8 cellular contexts compared by ENCODE assay signal in the genomic region with DNA sequence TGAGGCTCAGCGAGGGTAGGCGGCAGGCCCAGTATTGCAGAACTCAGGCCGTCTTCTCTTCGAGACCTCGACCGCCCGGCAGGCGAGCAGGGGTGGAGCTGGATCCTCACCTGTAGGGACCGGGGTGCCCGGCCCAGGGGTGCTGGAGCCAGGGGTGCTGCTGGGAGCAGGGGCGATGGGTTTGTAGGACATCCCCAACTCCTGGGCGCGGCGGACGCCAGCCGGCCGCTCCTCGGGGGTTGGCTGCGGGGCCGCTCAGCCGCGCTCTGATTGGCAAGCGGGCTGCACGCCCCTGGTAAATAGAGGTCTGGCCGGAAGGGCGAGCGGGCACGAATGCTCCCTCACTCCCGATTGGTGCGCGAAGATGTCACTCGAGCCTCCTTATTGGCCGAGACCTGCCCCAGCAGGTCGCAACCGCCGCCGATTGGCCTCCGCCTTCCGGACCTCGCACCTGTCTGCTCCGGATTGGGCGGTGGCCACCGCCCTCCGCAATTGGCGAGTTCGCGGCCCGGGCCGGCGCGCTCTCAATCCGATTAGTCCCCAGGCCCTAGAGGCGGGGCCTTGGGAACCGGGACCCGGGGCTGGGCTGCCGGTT. TPM values are rescaled to one million over a fixed set of nuclear protein-coding genes. Genes with fewer than 3 reads are reported as not detected.
DNase-seq lines count a peak whose midpoint lies in the region; ATAC-seq, FAIRE-seq and TF ChIP-seq lines count a peak whose summit lies in the region.

A gene with protein sequence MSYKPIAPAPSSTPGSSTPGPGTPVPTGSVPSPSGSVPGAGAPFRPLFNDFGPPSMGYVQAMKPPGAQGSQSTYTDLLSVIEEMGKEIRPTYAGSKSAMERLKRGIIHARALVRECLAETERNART (minus strand): TSS at position 272 of the 595 bp plus-strand sequence. CDS start 80 bp downstream, at position 192.

- TF ChIP-seq CTCF in Loucy (conservative IDR thresholded peaks at IDR 0.05; ENCODE audit: low read length) = no peak

- peak; percentile 88 to 91 for ATAC-seq in natural killer cell treated with Interleukin-12 subunit alpha and Interleukin-12 subunit beta and Interleukin-15 and Interleukin-18, amount 100 ng/mL, for 72 hours
- peak; percentile 77 for ATAC-seq in stimulated activated naive CD8-positive, alpha-beta T cell treated with anti-CD3 and anti-CD28 coated beads, Interleukin-15, Interleukin-2, amounts not matched to agents 100 U/mL and 50 U/mL, for 24 hours

- H3K36me3 Mint-ChIP-seq in natural killer cell treated with Interleukin-12 subunit alpha and Interleukin-12 subunit beta and Interleukin-15 and Interleukin-18, amount 100 ng/mL, for 72 hours = no peaks in the 10 kb centered on the region

- peak; percentile 61; the same call in 1 of the 2 replicates for TF ChIP-seq POLR2A in H54 (IDR thresholded peaks at IDR 0.05; ENCODE audit: low read depth, low read length)
- TF ChIP-seq POLR2A in Raji (IDR thresholded peaks at IDR 0.05; ENCODE audit: insufficient read depth, low read depth, low read length) = peak; percentile 81

- no peaks in the 10 kb centered on the region for H3K9me3 Mint-ChIP-seq in natural killer cell treated with Interleukin-12 subunit alpha and Interleukin-12 subunit beta and Interleukin-15 and Interleukin-18, amount 100 ng/mL, for 72 hours

- H4K20me1 ChIP-seq in Loucy (ENCODE audit: insufficient read depth, low read length, poor library complexity, severe bottlenecking) = peaks cover 31% of the 10 kb centered on the region

- H3K36me3 ChIP-seq in Loucy (ENCODE audit: insufficient read depth, low read length) = no peaks in the 10 kb centered on the region

- peaks cover 28 to 29% of the 10 kb centered on the region in 2 donors for H3K4me1 Mint-ChIP-seq in natural killer cell treated with Interleukin-12 subunit alpha and Interleukin-12 subunit beta and Interleukin-15 and Interleukin-18, amount 100 ng/mL, for 72 hours (ENCODE audit: low read depth in 2 of 2)

- H3K4me3 ChIP-seq in Loucy (ENCODE audit: low read length, poor library complexity, severe bottlenecking) = peak within 1 kb of the TSS; percentile 86

- no peak for FAIRE-seq in H54 (lab: Jason Lieb, UNC)

- H3K27me3 Mint-ChIP-seq in natural killer cell treated with Interleukin-12 subunit alpha and Interleukin-12 subunit beta and Interleukin-15 and Interleukin-18, amount 100 ng/mL, for 72 hours = peaks cover 3 to 7% of the 10 kb centered on the region in 2 donors

- H3K9ac ChIP-seq in Loucy (ENCODE audit: low read depth, low read length, poor library complexity, severe bottlenecking) = peak within 1 kb of the TSS; percentile 78

- H3K4me3 Mint-ChIP-seq in natural killer cell treated with Interleukin-12 subunit alpha and Interleukin-12 subunit beta and Interleukin-15 and Interleukin-18, amount 100 ng/mL, for 72 hours = peak within 1 kb of the TSS; percentile 92

- peaks cover 32% of the 10 kb centered on the region for H3K79me2 ChIP-seq in Loucy (ENCODE audit: insufficient read depth, low read length)

- DNase-seq in EL (peak; percentile 100), H54 (ENCODE audit: insufficient read length, low spot score) (peak; percentile 98), fibroblast of peridontal ligament (ENCODE audit: extremely low read depth) (peak; percentile 98)
- peak; percentile 96 for DNase-seq in activated T-helper 9 cell treated with anti-CD3 and anti-CD28 coated beads, Interleukin-2, amount 50 U/mL, for 16 hours (ENCODE audit: low read depth)
- DNase-seq in natural killer cell treated with Interleukin-12 subunit alpha and Interleukin-12 subunit beta and Interleukin-15 and Interleukin-18, amount 100 ng/mL, for 72 hours (ENCODE audit: low spot score) = peak; percentile 100
- DNase-seq in stimulated activated naive CD8-positive, alpha-beta T cell treated with anti-CD3 and anti-CD28 coated beads, Interleukin-15, Interleukin-2, amounts not matched to agents 100 U/mL and 50 U/mL, for 24 hours = peak; percentile 99

- H3K9me3 ChIP-seq in Loucy (ENCODE audit: insufficient read depth, low read depth, low read length) = no peaks in the 10 kb centered on the region

- no peaks in the 10 kb centered on the region for H3K9me2 ChIP-seq in Loucy (replicated peaks; ENCODE audit: low read depth, low read length)

- H3F3A ChIP-seq in Loucy (ENCODE audit: low read depth) = peaks cover 6% of the 10 kb centered on the region

- H3K27me3 ChIP-seq in Loucy (ENCODE audit: insufficient read depth, low read length, poor library complexity, severe bottlenecking) = no peaks in the 10 kb centered on the region

- H3K27ac Mint-ChIP-seq in natural killer cell treated with Interleukin-12 subunit alpha and Interleukin-12 subunit beta and Interleukin-15 and Interleukin-18, amount 100 ng/mL, for 72 hours = peak within 1 kb of the TSS; percentile 92 to 93

- peak within 1 kb of the TSS; percentile 89 for H2AFZ ChIP-seq in Loucy (ENCODE audit: low read length)

- peaks cover 36% of the 10 kb centered on the region for H3K4me1 ChIP-seq in Loucy (ENCODE audit: insufficient read depth, low read length, poor library complexity, severe bottlenecking)

- peak within 1 kb of the TSS; percentile 98 for H3K4me2 ChIP-seq in Loucy (ENCODE audit: low read depth, low read length, poor library complexity, severe bottlenecking)

RNA-seq across cellular contexts. Expression of the gene that starts here (rescaled TPM):
- 100 to 1,000 TPM in 1 of 2 donors, 10 to 100 TPM in 1; 92.6 to 103 TPM for total RNA-seq in natural killer cell treated with Interleukin-12 subunit alpha and Interleukin-12 subunit beta and Interleukin-15 and Interleukin-18, amount 100 ng/mL, for 72 hours

Comparison
In these comparisons a context has a peak if more than half of its experiments do, and no peak if none do; other contexts are left out.
1. Peak in every context shown above with its lines: DNase-seq, ATAC-seq and H3K4me3 ChIP-seq.